ENCODE assay signal across 26 cellular contexts in the genomic region with DNA sequence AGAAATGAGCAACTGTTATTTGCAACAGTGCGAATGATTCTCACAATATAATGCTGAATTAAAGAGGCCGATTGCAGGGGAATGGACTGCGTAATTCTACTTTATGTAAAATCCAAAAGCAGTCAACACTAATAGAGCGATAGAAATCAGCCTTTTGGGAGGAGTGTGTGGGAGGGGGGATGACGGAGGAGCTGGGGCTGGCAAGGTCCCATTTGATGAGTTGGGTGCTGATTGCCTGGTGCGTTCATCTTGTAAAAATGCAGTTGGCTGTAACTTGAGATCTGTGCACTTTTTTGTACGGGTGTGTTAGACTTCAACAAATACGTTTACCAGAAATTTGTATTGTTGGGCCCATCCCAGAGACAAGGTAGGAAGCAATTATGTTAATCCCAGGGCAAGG. TPM values are rescaled to one million over a fixed set of nuclear protein-coding genes. Genes with fewer than 3 reads are reported as not detected.
A peak's percentile ranks its signal among the peaks of the same experiment; 100 is the strongest.
DNase-seq lines count a peak whose midpoint lies in the region; ATAC-seq and TF ChIP-seq lines count a peak whose summit lies in the region.
"Had no signal": no experiment of that assay in that cellular context is flagged by ENCODE, and none has a peak within 500 bp of the region (broad histone marks: within the 10 kb centered on the region; RNA-seq: fewer than 3 reads in every experiment).

No MANE protein-coding gene starts in this region.

- ATAC-seq in activated CD4-positive, alpha-beta T cell treated with anti-CD3 and anti-CD28 coated beads for 36 hours = no peak
- ATAC-seq in stimulated activated effector memory CD8-positive, alpha-beta T cell treated with anti-CD3 and anti-CD28 coated beads, Interleukin-12 subunit alpha, Interleukin-12 subunit beta, amount 100 ng/mL, for 72 hours = no peak
- no peak for ATAC-seq in GM18520 (IDR thresholded peaks at IDR 0.05; ENCODE audit: unreplicated experiment)
- ATAC-seq: naive thymus-derived CD4-positive, alpha-beta T cell had no signal

- no peaks in the 10 kb centered on the region for H3K27me3 Mint-ChIP-seq in activated CD4-positive, alpha-beta T cell treated with anti-CD3 and anti-CD28 coated beads for 36 hours
- no peaks in the 10 kb centered on the region for H3K27me3 Mint-ChIP-seq in CD8-positive, alpha-beta memory T cell
- H3K27me3 Mint-ChIP-seq: memory B cell; naive thymus-derived CD4-positive, alpha-beta T cell had no signal

- H3K4me1 ChIP-seq in CD8-positive, alpha-beta memory T cell (ENCODE audit: insufficient read depth, low read length) = peaks cover 22% of the 10 kb centered on the region
- H3K4me1 ChIP-seq: ascending aorta had no signal

- H3K27me3 ChIP-seq in CD8-positive, alpha-beta memory T cell (ENCODE audit: insufficient read depth, low read length, poor library complexity, severe bottlenecking) = no peaks in the 10 kb centered on the region
- H3K27me3 ChIP-seq: ascending aorta had no signal

- DNase-seq in activated CD4-positive, alpha-beta T cell treated with anti-CD3 and anti-CD28 coated beads for 36 hours = no peak
- no peak for DNase-seq in activated CD4-positive, alpha-beta T cell treated with anti-CD3 and anti-CD28 coated beads for 48 hours
- peak; percentile 36 for DNase-seq in NCI-H226
- DNase-seq in fibroblast of mammary gland (ENCODE audit: low read depth) = peak; percentile 85
- no peak for DNase-seq in stimulated activated effector memory CD8-positive, alpha-beta T cell treated with anti-CD3 and anti-CD28 coated beads, Interleukin-12 subunit alpha, Interleukin-12 subunit beta, amount 100 ng/mL, for 72 hours (ENCODE audit: low spot score in 2 of 2)
- no peak for DNase-seq in CD8-positive, alpha-beta memory T cell
- no peak for DNase-seq in cortex of kidney (lab: John Stamatoyannopoulos, UW)
- DNase-seq: 8988T; activated CD8-positive, alpha-beta memory T cell treated with anti-CD3 and anti-CD28 coated beads, Interleukin-2, amount 50 U/mL, for 48 hours; activated gamma-delta T cell treated with Interleukin-2 at 50 U/mL for 16 hours; C1 segment of cervical spinal cord; hypothalamus; kidney glomerular epithelial cell; naive thymus-derived CD4-positive, alpha-beta T cell; NCI-H1092; NCI-H2081; NCI-H510A treated with DMSO at 0.1 percent for 48 hours; stimulated activated CD4-positive, alpha-beta T cell treated with anti-CD3 and anti-CD28 coated beads, Interleukin-4, amount 100 ng/mL, for 1 hour had no signal

- no peak overlapping the region for H3K4me3 Mint-ChIP-seq in activated CD4-positive, alpha-beta T cell treated with anti-CD3 and anti-CD28 coated beads for 36 hours
- no peak overlapping the region for H3K4me3 Mint-ChIP-seq in stimulated activated effector memory CD8-positive, alpha-beta T cell treated with anti-CD3 and anti-CD28 coated beads, Interleukin-12 subunit alpha, Interleukin-12 subunit beta, amount 100 ng/mL, for 72 hours
- no peak overlapping the region for H3K4me3 Mint-ChIP-seq in CD8-positive, alpha-beta memory T cell
- H3K4me3 Mint-ChIP-seq: memory B cell; naive thymus-derived CD4-positive, alpha-beta T cell; type B pancreatic cell had no signal

- no peak overlapping the region for H3K4me3 ChIP-seq in fibroblast of mammary gland (ENCODE audit: control insufficient read depth, low read depth, low read length)
- H3K4me3 ChIP-seq in CD8-positive, alpha-beta memory T cell (ENCODE audit: low read length) = no peak overlapping the region
- H3K4me3 ChIP-seq: ascending aorta, skin epidermis had no signal

- peaks cover 27% of the 10 kb centered on the region for H3K9me3 Mint-ChIP-seq in activated CD4-positive, alpha-beta T cell treated with anti-CD3 and anti-CD28 coated beads for 36 hours (ENCODE audit: low read depth)
- H3K9me3 Mint-ChIP-seq in stimulated activated effector memory CD8-positive, alpha-beta T cell treated with anti-CD3 and anti-CD28 coated beads, Interleukin-12 subunit alpha, Interleukin-12 subunit beta, amount 100 ng/mL, for 72 hours = peaks cover 16% of the 10 kb centered on the region
- H3K9me3 Mint-ChIP-seq in CD8-positive, alpha-beta memory T cell = peaks cover 2 to 19% (median 11%) of the 10 kb centered on the region in 5 donors

- H3K27ac ChIP-seq in CD8-positive, alpha-beta memory T cell (ENCODE audit: low read depth, low read length) = no peak overlapping the region
- H3K27ac ChIP-seq: ascending aorta, skin epidermis had no signal

- H3K36me3 Mint-ChIP-seq in activated CD4-positive, alpha-beta T cell treated with anti-CD3 and anti-CD28 coated beads for 36 hours (ENCODE audit: low read depth) = peaks cover 24% of the 10 kb centered on the region
- peaks cover 57% of the 10 kb centered on the region for H3K36me3 Mint-ChIP-seq in stimulated activated effector memory CD8-positive, alpha-beta T cell treated with anti-CD3 and anti-CD28 coated beads, Interleukin-12 subunit alpha, Interleukin-12 subunit beta, amount 100 ng/mL, for 72 hours
- H3K36me3 Mint-ChIP-seq in CD8-positive, alpha-beta memory T cell = peaks cover 0 to 14% (median 0%) of the 10 kb centered on the region in 3 donors

- POLR2A ChIA-PET in activated CD4-positive, alpha-beta T cell treated with anti-CD3 and anti-CD28 coated beads for 36 hours (lab: Charles Lee) = no interaction called here
- POLR2A ChIA-PET in CD8-positive, alpha-beta memory T cell (lab: Charles Lee) = no interaction called here

- H3K4me1 Mint-ChIP-seq in activated CD4-positive, alpha-beta T cell treated with anti-CD3 and anti-CD28 coated beads for 36 hours = peaks cover 39% of the 10 kb centered on the region
- peaks cover 52% of the 10 kb centered on the region for H3K4me1 Mint-ChIP-seq in stimulated activated effector memory CD8-positive, alpha-beta T cell treated with anti-CD3 and anti-CD28 coated beads, Interleukin-12 subunit alpha, Interleukin-12 subunit beta, amount 100 ng/mL, for 72 hours
- H3K4me1 Mint-ChIP-seq in CD8-positive, alpha-beta memory T cell = peaks cover 31 to 48% (median 34%) of the 10 kb centered on the region in 3 donors

- intact Hi-C loops in activated CD4-positive, alpha-beta T cell treated with anti-CD3 and anti-CD28 coated beads for 36 hours (cut with DNase I, micrococcal nuclease) = loop anchor here in 1 of 2 experiments (5.0 kb wide), 1 partner anchor 36 kb away; no protein-coding TSS in a partner anchor

- no peak for TF ChIP-seq CTCF in fibroblast of mammary gland (conservative IDR thresholded peaks at IDR 0.05; ENCODE audit: control insufficient read depth, insufficient read depth, low read depth, low read length)

- no peaks in the 10 kb centered on the region for H3K36me3 ChIP-seq in CD8-positive, alpha-beta memory T cell (ENCODE audit: insufficient read depth, low read length)
- H3K36me3 ChIP-seq: ascending aorta had no signal

- CTCF ChIA-PET in activated CD4-positive, alpha-beta T cell treated with anti-CD3 and anti-CD28 coated beads for 36 hours (lab: Charles Lee) = interaction anchor here (0.5 kb wide), 1 partner anchor 49 kb away, joined by 3 read pairs; no protein-coding TSS in a partner anchor
- CTCF ChIA-PET in CD8-positive, alpha-beta memory T cell (lab: Charles Lee) = no interaction called here

- H3K9me3 ChIP-seq in CD8-positive, alpha-beta memory T cell (ENCODE audit: low read length) = no peaks in the 10 kb centered on the region
- H3K9me3 ChIP-seq: ascending aorta had no signal

- H3K27ac Mint-ChIP-seq in activated CD4-positive, alpha-beta T cell treated with anti-CD3 and anti-CD28 coated beads for 36 hours = peak overlapping the region; percentile 35
- H3K27ac Mint-ChIP-seq in stimulated activated effector memory CD8-positive, alpha-beta T cell treated with anti-CD3 and anti-CD28 coated beads, Interleukin-12 subunit alpha, Interleukin-12 subunit beta, amount 100 ng/mL, for 72 hours = peak overlapping the region; percentile 6
- H3K27ac Mint-ChIP-seq in CD8-positive, alpha-beta memory T cell = peak overlapping the region in 4 of 8 donors; percentile 3 to 89 (median 60)
- H3K27ac Mint-ChIP-seq: memory B cell, progenitor cell of endocrine pancreas, type B pancreatic cell had no signal

RNA-seq across cellular contexts. Expression of a gene that starts 20.7 kb away (rescaled TPM):
- total RNA-seq in activated CD4-positive, alpha-beta T cell treated with anti-CD3 and anti-CD28 coated beads for 36 hours = 10 to 100 TPM; 15.7 to 16.3 TPM
- total RNA-seq in CD8-positive, alpha-beta memory T cell = 1 to 10 TPM; 1.5 to 1.9 TPM
- polyA plus RNA-seq in CD8-positive, alpha-beta memory T cell = not detected
- total RNA-seq: frontal cortex, HT-29, progenitor cell of endocrine pancreas had no signal
- polyA plus RNA-seq: naive thymus-derived CD4-positive, alpha-beta T cell had no signal

Comparison
In these comparisons a context has a peak if more than half of its experiments do, and no peak if none do; other contexts are left out.
1. DNase-seq: peak in NCI-H226 (single experiment) and fibroblast of mammary gland (single experiment); none in activated CD4-positive, alpha-beta T cell treated with anti-CD3 and anti-CD28 coated beads for 36 hours (single experiment), activated CD4-positive, alpha-beta T cell treated with anti-CD3 and anti-CD28 coated beads for 48 hours (single experiment), stimulated activated effector memory CD8-positive, alpha-beta T cell treated with anti-CD3 and anti-CD28 coated beads, Interleukin-12 subunit alpha, Interleukin-12 subunit beta, amount 100 ng/mL, for 72 hours (0 of 2), CD8-positive, alpha-beta memory T cell (0 of 5) and cortex of kidney (single experiment).
2. RNA of a gene that starts 20.7 kb away (total RNA-seq): 15.7 to 16.3 TPM in activated CD4-positive, alpha-beta T cell treated with anti-CD3 and anti-CD28 coated beads for 36 hours; 1.5 to 1.9 TPM in CD8-positive, alpha-beta memory T cell; every median in the first group is over 4 times any median in the second.